10 cellular contexts compared by ENCODE assay signal in genomic region chr16:79451196-79451816, GRCh38.
DNase-seq lines count a peak whose midpoint lies in the region; ATAC-seq and TF ChIP-seq lines count a peak whose summit lies in the region.
"Had no signal": no experiment of that assay in that cellular context is flagged by ENCODE, and none has a peak within 500 bp of the region (broad histone marks: within the 10 kb centered on the region; RNA-seq: fewer than 3 reads in every experiment).

No MANE protein-coding gene starts in this region.

- no peak overlapping the region for H3K4me2 ChIP-seq in PC-3 (ENCODE audit: low read length)

- no peaks in the 10 kb centered on the region for H3F3A ChIP-seq in PC-3 (ENCODE audit: low read length, unreplicated experiment)

- H3K4me3 ChIP-seq in PC-3 (ENCODE audit: low read length) = no peak overlapping the region

- peaks cover 14% of the 10 kb centered on the region for H3K4me1 Mint-ChIP-seq in activated T-cell treated with anti-CD3 and anti-CD28 coated beads, Interleukin-2, amount 50 U/mL, for 24 hours (ENCODE audit: low read depth)
- peaks cover 7% of the 10 kb centered on the region for H3K4me1 Mint-ChIP-seq in T-helper 17 cell
- H3K4me1 Mint-ChIP-seq in stimulated activated memory B cell treated with anti-CD40 and anti-IgM and Interleukin-4, amounts not matched to agents 10 μg/mL and 1 μg/mL and 100 μg/mL, for 72 hours = no peaks in the 10 kb centered on the region
- peaks cover 6% of the 10 kb centered on the region for H3K4me1 Mint-ChIP-seq in activated T-helper 1 cell treated with anti-CD3 and anti-CD28 coated beads, Interleukin-12 subunit alpha, Interleukin-12 subunit beta, Interleukin-2, Interleukin-4 antibody, amounts not matched to agents 30 ng/mL and 10 ng/mL and 1 ng/mL, durations not matched to agents 14 hours and 24 hours and 36 hours (ENCODE audit: low read depth)
- H3K4me1 Mint-ChIP-seq: neural crest cell had no signal

- no peaks in the 10 kb centered on the region for H3K4me1 ChIP-seq in PC-3 (ENCODE audit: insufficient read depth, low read length)

- no peaks in the 10 kb centered on the region for H3K36me3 Mint-ChIP-seq in activated T-cell treated with anti-CD3 and anti-CD28 coated beads, Interleukin-2, amount 50 U/mL, for 24 hours (ENCODE audit: low read depth)
- no peaks in the 10 kb centered on the region for H3K36me3 Mint-ChIP-seq in T-helper 17 cell (ENCODE audit: low read depth)
- H3K36me3 Mint-ChIP-seq in stimulated activated memory B cell treated with anti-CD40 and anti-IgM and Interleukin-4, amounts not matched to agents 10 μg/mL and 1 μg/mL and 100 μg/mL, for 72 hours = no peaks in the 10 kb centered on the region
- no peaks in the 10 kb centered on the region for H3K36me3 Mint-ChIP-seq in activated T-helper 1 cell treated with anti-CD3 and anti-CD28 coated beads, Interleukin-12 subunit alpha, Interleukin-12 subunit beta, Interleukin-2, Interleukin-4 antibody, amounts not matched to agents 30 ng/mL and 10 ng/mL and 1 ng/mL, durations not matched to agents 14 hours and 24 hours and 36 hours (ENCODE audit: low read depth)

- DNase-seq in activated T-cell treated with anti-CD3 and anti-CD28 coated beads, Interleukin-2, amount 50 U/mL, for 24 hours = no peak
- no peak for DNase-seq in activated T-cell treated with anti-CD3 and anti-CD28 coated beads for 4 hours
- DNase-seq in T-helper 17 cell = no peak
- DNase-seq in PC-3 = no peak
- no peak for DNase-seq in activated T-helper 1 cell treated with anti-CD3 and anti-CD28 coated beads, Interleukin-12 subunit alpha, Interleukin-12 subunit beta, Interleukin-2, Interleukin-4 antibody, amounts not matched to agents 30 ng/mL and 10 ng/mL and 1 ng/mL, durations not matched to agents 14 hours and 24 hours and 36 hours (ENCODE audit: low spot score)
- DNase-seq in SHP77 (lab: John Stamatoyannopoulos, UW) = no peak
- DNase-seq: NCI-H774 had no signal

- H3K9me2 ChIP-seq in PC-3 (replicated peaks; ENCODE audit: low read length) = no peaks in the 10 kb centered on the region

- H3K27ac ChIP-seq in PC-3 (ENCODE audit: low read length) = no peak overlapping the region

- peak; percentile 81 for ATAC-seq in HG03159 (IDR thresholded peaks at IDR 0.05; ENCODE audit: unreplicated experiment)
- ATAC-seq in T-helper 17 cell = peak; percentile 20
- peak; percentile 48 for ATAC-seq in stimulated activated memory B cell treated with anti-CD40 and anti-IgM and Interleukin-4, amounts not matched to agents 10 μg/mL and 1 μg/mL and 100 μg/mL, for 72 hours
- no peak for ATAC-seq in PC-3

- TF ChIP-seq CTCF in PC-3 (conservative IDR thresholded peaks at IDR 0.05; ENCODE audit: low read depth, low read length) = no peak

- no peak overlapping the region for H2AFZ ChIP-seq in PC-3 (ENCODE audit: low read length)

- intact Hi-C loops in PC-3 (cut with micrococcal nuclease) = no loop called here
- intact Hi-C loops in activated T-helper 1 cell treated with anti-CD3 and anti-CD28 coated beads, Interleukin-12 subunit alpha, Interleukin-12 subunit beta, Interleukin-2, Interleukin-4 antibody, amounts not matched to agents 30 ng/mL and 10 ng/mL and 1 ng/mL, durations not matched to agents 14 hours and 24 hours and 36 hours (cut with micrococcal nuclease) = loop anchor here (2.0 kb wide), 1 partner anchor 183 kb away; no protein-coding TSS in a partner anchor

- peak overlapping the region; percentile 62 for H3K27ac Mint-ChIP-seq in activated T-cell treated with anti-CD3 and anti-CD28 coated beads, Interleukin-2, amount 50 U/mL, for 24 hours
- H3K27ac Mint-ChIP-seq in T-helper 17 cell = no peak overlapping the region
- H3K27ac Mint-ChIP-seq in stimulated activated memory B cell treated with anti-CD40 and anti-IgM and Interleukin-4, amounts not matched to agents 10 μg/mL and 1 μg/mL and 100 μg/mL, for 72 hours = no peak overlapping the region
- H3K27ac Mint-ChIP-seq in activated T-helper 1 cell treated with anti-CD3 and anti-CD28 coated beads, Interleukin-12 subunit alpha, Interleukin-12 subunit beta, Interleukin-2, Interleukin-4 antibody, amounts not matched to agents 30 ng/mL and 10 ng/mL and 1 ng/mL, durations not matched to agents 14 hours and 24 hours and 36 hours = no peak overlapping the region

- no peaks in the 10 kb centered on the region for H3K79me2 ChIP-seq in PC-3 (ENCODE audit: low read length)

- H3K27me3 Mint-ChIP-seq in activated T-cell treated with anti-CD3 and anti-CD28 coated beads, Interleukin-2, amount 50 U/mL, for 24 hours = peaks cover 9% of the 10 kb centered on the region
- peaks cover 5% of the 10 kb centered on the region for H3K27me3 Mint-ChIP-seq in T-helper 17 cell
- peaks cover 14% of the 10 kb centered on the region for H3K27me3 Mint-ChIP-seq in stimulated activated memory B cell treated with anti-CD40 and anti-IgM and Interleukin-4, amounts not matched to agents 10 μg/mL and 1 μg/mL and 100 μg/mL, for 72 hours
- H3K27me3 Mint-ChIP-seq in activated T-helper 1 cell treated with anti-CD3 and anti-CD28 coated beads, Interleukin-12 subunit alpha, Interleukin-12 subunit beta, Interleukin-2, Interleukin-4 antibody, amounts not matched to agents 30 ng/mL and 10 ng/mL and 1 ng/mL, durations not matched to agents 14 hours and 24 hours and 36 hours (ENCODE audit: insufficient read depth) = peaks cover 8% of the 10 kb centered on the region

- POLR2A ChIA-PET in PC-3 (lab: Charles Lee; ENCODE audit: unreplicated experiment) = no interaction called here

- CTCF ChIA-PET in PC-3 (lab: Charles Lee) = no interaction called here

- no peaks in the 10 kb centered on the region for H3K36me3 ChIP-seq in PC-3 (ENCODE audit: low read depth, low read length)

- H3K27me3 ChIP-seq in PC-3 (ENCODE audit: low read length) = 0 out of 2 replicates have a peak, but pooled peaks cover 11% of the 10 kb centered on the region

- H3K4me3 Mint-ChIP-seq in activated T-cell treated with anti-CD3 and anti-CD28 coated beads, Interleukin-2, amount 50 U/mL, for 24 hours = no peak overlapping the region
- H3K4me3 Mint-ChIP-seq in T-helper 17 cell = no peak overlapping the region
- H3K4me3 Mint-ChIP-seq in stimulated activated memory B cell treated with anti-CD40 and anti-IgM and Interleukin-4, amounts not matched to agents 10 μg/mL and 1 μg/mL and 100 μg/mL, for 72 hours = no peak overlapping the region
- H3K4me3 Mint-ChIP-seq in activated T-helper 1 cell treated with anti-CD3 and anti-CD28 coated beads, Interleukin-12 subunit alpha, Interleukin-12 subunit beta, Interleukin-2, Interleukin-4 antibody, amounts not matched to agents 30 ng/mL and 10 ng/mL and 1 ng/mL, durations not matched to agents 14 hours and 24 hours and 36 hours = no peak overlapping the region
- H3K4me3 Mint-ChIP-seq: neural crest cell had no signal

- H3K9ac ChIP-seq in PC-3 (ENCODE audit: low read length) = no peak overlapping the region

- H4K20me1 ChIP-seq in PC-3 (ENCODE audit: low read length) = no peaks in the 10 kb centered on the region

- no peaks in the 10 kb centered on the region for H3K9me3 ChIP-seq in T-helper 17 cell (ENCODE audit: control insufficient read depth, low read length, poor library complexity, severe bottlenecking)
- no peaks in the 10 kb centered on the region for H3K9me3 ChIP-seq in PC-3 (ENCODE audit: low read length)

- no TSS peak for BruUV-seq in PC-3 (replicated peaks; lab: Mats Ljungman, UMichigan)

- no peaks in the 10 kb centered on the region for H3K9me3 Mint-ChIP-seq in activated T-cell treated with anti-CD3 and anti-CD28 coated beads, Interleukin-2, amount 50 U/mL, for 24 hours
- no peaks in the 10 kb centered on the region for H3K9me3 Mint-ChIP-seq in stimulated activated memory B cell treated with anti-CD40 and anti-IgM and Interleukin-4, amounts not matched to agents 10 μg/mL and 1 μg/mL and 100 μg/mL, for 72 hours
- H3K9me3 Mint-ChIP-seq in activated T-helper 1 cell treated with anti-CD3 and anti-CD28 coated beads, Interleukin-12 subunit alpha, Interleukin-12 subunit beta, Interleukin-2, Interleukin-4 antibody, amounts not matched to agents 30 ng/mL and 10 ng/mL and 1 ng/mL, durations not matched to agents 14 hours and 24 hours and 36 hours = no peaks in the 10 kb centered on the region
- H3K9me3 Mint-ChIP-seq: neural crest cell had no signal
